8 cellular contexts compared by ENCODE assay signal in the genomic region with DNA sequence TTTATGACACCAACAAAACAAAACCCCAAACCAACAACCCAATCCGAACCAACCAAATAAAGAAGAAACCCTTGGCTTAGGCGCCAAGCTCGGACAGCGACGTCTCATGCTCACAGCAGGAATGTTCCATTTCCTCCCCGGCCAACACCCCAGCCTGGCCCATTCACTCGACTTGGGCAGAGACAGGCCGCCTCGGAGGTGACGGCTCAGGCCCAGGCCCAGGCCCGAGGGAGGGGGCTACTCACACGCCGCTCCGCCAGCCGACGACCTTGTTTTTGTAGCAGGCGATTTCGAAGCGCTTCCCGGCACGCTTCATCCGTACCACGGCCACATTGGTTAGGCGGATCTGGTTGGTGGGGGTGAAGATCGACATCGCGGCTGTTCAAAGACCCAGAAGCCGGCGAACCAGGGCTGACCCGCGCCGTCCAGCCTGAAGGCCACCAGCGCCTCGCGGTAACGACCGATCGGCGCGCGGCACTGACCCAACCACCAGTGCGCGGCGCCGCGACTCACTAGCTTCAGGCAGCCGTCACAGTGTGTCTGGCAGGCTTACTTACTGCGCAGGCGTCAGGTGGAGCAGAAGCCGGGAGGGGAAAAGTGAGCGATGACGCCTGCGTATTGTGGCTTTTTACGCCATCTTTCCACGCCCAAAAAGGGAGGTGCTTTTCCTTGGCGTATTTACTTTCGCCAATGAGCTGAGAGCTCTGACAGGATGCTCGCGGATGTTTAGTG. TPM values are rescaled to one million over a fixed set of nuclear protein-coding genes. Genes with fewer than 3 reads are reported as not detected.
A peak's percentile ranks its signal among the peaks of the same experiment; 100 is the strongest.
DNase-seq lines count a peak whose midpoint lies in the region; ATAC-seq and TF ChIP-seq lines count a peak whose summit lies in the region.
"Not testable (repeated sequence)": the region's sequence is repeated elsewhere in the genome, so short reads cannot be mapped to it uniquely, and the experiment has no call there.

Gene SBDS, minus strand, starts transcription at position 542 of the 732 bp plus-strand sequence. Its CDS starts 169 bp downstream, at position 373.

- peak; percentile 51 for ATAC-seq in HG02938 (IDR thresholded peaks at IDR 0.05; ENCODE audit: unreplicated experiment)
- peak; percentile 88 for ATAC-seq in left ventricle myocardium superior

- H3K9me3 ChIP-seq in prostate gland = not testable (repeated sequence)

- peak in 2 of 4 experiments; percentile 19 to 22 for TF ChIP-seq CTCF in prostate gland (IDR thresholded peaks at IDR 0.05)

- not testable (repeated sequence) for H3K36me3 ChIP-seq in prostate gland; urinary bladder (ENCODE audit: insufficient read depth)

- WGBS in prostate gland = under 1% methylated on average over 56 of the region's 59 CpGs
- WGBS in urinary bladder = under 1% methylated on average over 59 of the region's 59 CpGs

- not testable (repeated sequence) for H3K4me1 ChIP-seq in prostate gland (replicated peaks); urinary bladder (ENCODE audit: insufficient read depth)

- H3K27ac ChIP-seq in angular gyrus (ENCODE audit: low read depth, low read length) (peak within 1 kb of the TSS; percentile 91), prostate gland (peak within 1 kb of the TSS; percentile 97 to 99), urinary bladder (ENCODE audit: low read depth) (peak within 1 kb of the TSS; percentile 95)

- H3K4me3 ChIP-seq in prostate gland = peak within 1 kb of the TSS; percentile 78 to 92
- peak within 1 kb of the TSS; percentile 43 for H3K4me3 ChIP-seq in urinary bladder (ENCODE audit: low read depth, low read length)

- intact Hi-C loops in left ventricle myocardium superior (cut with micrococcal nuclease) = not testable (repeated sequence)
- intact Hi-C loops in prostate gland (cut with DNase I) = loop anchor here (10.0 kb wide), 1 partner anchor 440 kb away; no protein-coding TSS in a partner anchor

- peak; percentile 84 for TF ChIP-seq POLR2A in GM15510 (IDR thresholded peaks at IDR 0.05; ENCODE audit: borderline replicate concordance, extremely low read depth, insufficient read length)
- peak; percentile 99 for TF ChIP-seq POLR2A in prostate gland (IDR thresholded peaks at IDR 0.05)

- DNase-seq in NCI-H187 (lab: John Stamatoyannopoulos, UW) (peak; percentile 94 to 98), T-helper 2 cell (peak; percentile 70 to 99 (median 87)), left ventricle myocardium superior (peak; percentile 95), prostate gland (ENCODE audit: low spot score) (peak; percentile 96)

- not testable (repeated sequence) for H3K27me3 ChIP-seq in prostate gland (replicated peaks; ENCODE audit: insufficient read depth)

RNA-seq across cellular contexts. Expression of gene SBDS, which starts in this region (rescaled TPM):
- 208 TPM for total RNA-seq in left ventricle myocardium superior
- 10 to 100 TPM; 58.6 to 94.0 TPM for total RNA-seq in prostate gland
- 60.0 TPM for total RNA-seq in urinary bladder
- 186 TPM for polyA plus RNA-seq in urinary bladder

Comparison
In these comparisons a context has a peak if more than half of its experiments do, and no peak if none do; other contexts are left out.
1. Peak in every context shown above with its lines: DNase-seq, ATAC-seq, H3K4me3 ChIP-seq and H3K27ac ChIP-seq.